ENCODE assay signal across 1 cellular context in genomic region chr17:40121886-40122465, GRCh38.
TF ChIP-seq lines count a peak whose summit lies in the region.

Gene MSL1, plus strand, starts transcription at chr17:40121971. Its CDS starts 642 bp downstream, at chr17:40122613.

TF ChIP-seq in A549, 52 proteins besides CTCF, POLR2A, EP300 and RAD21 (continued from another document):
- TF ChIP-seq ELK1 (IDR thresholded peaks at IDR 0.05; ENCODE audit: low read depth, low read length) = no peak
- TF ChIP-seq SMC3 (IDR thresholded peaks at IDR 0.05) = no peak
- no peak for TF ChIP-seq HES2 (IDR thresholded peaks at IDR 0.05)
- TF ChIP-seq GATA3 (IDR thresholded peaks at IDR 0.05; ENCODE audit: borderline replicate concordance) = 0 out of 2 replicates have a peak, but pooled peaks have one; percentile 7
- TF ChIP-seq CBX8 (IDR thresholded peaks at IDR 0.05) = no peak
- no peak for TF ChIP-seq ZNF302 (CRISPR knock-in tag; IDR thresholded peaks at IDR 0.05)
- no peak for TF ChIP-seq BHLHE40 (IDR thresholded peaks at IDR 0.05; ENCODE audit: low read depth, low read length)
